In the genomic region with DNA sequence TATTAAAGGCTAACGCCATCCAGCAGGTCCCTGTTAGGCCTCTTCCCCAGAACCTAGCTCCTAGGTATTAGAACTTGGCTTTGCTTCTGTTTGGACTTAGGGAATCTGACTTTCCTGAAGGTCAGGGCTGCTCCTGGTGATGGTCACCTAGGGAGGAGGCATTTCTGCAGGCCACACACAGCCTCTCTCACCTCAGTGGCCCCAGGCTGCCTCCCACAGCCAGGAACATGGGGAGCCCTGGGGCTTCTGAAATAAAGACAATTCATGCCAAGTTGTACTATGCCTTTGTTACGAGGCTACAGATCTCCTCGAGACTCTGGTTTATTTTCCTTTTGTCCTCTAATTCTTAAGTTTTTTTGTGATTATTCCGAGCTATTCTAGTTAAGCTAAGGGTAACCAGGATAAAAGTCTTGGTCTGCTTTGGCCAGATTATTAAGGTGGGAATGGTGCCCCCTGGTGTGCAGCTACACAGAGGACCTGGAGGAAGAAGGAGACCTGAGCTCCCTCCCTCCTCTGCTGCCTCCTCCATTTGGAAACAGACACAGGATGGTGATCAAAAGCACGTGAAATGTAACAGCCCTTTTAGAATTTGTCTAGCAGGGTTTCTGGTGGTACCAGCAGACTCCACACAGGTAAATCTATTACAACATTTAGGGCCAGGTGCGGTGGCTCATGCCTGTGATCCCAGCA, we compare ENCODE assay signal across 8 cellular contexts.
DNase-seq lines count a peak whose midpoint lies in the region.

No MANE protein-coding gene starts in this region.

- H3K4me3 ChIP-seq in HAP-1 = no peak overlapping the region

- H3K27me3 ChIP-seq in HAP-1 (ENCODE audit: low read depth) = no peaks in the 10 kb centered on the region

- in situ Hi-C loops in HAP-1 (cut with MboI; ENCODE audit: low sequenced_read_pairs) = no loop called here

- H3K4me1 ChIP-seq in HAP-1 = peaks cover 3% of the 10 kb centered on the region

- H3K36me3 ChIP-seq in HAP-1 (replicated peaks) = no peaks in the 10 kb centered on the region

- no peaks in the 10 kb centered on the region for H3K9me3 ChIP-seq in HAP-1

- DNase-seq in NCI-H2029 (lab: John Stamatoyannopoulos, UW) (peak; percentile 8), NCI-H2029 treated with DMSO at 0.1 percent for 48 hours (lab: John Stamatoyannopoulos, UW) (no peak), HAP-1 (ENCODE audit: low spot score in 2 of 2) (peak; percentile 62 to 88), NCI-H82 (lab: John Stamatoyannopoulos, UW) (peak; percentile 69), dermis microvascular lymphatic vessel endothelial cell (ENCODE audit: low read depth in 2 of 2) (peak; percentile 62 to 78), mucosa of gallbladder (ENCODE audit: low spot score) (peak; percentile 51), globus pallidus (ENCODE audit: low spot score) (no peak)
- no peak for DNase-seq in effector CD8-positive, alpha-beta T cell (lab: John Stamatoyannopoulos, UW)

Comparison
In these comparisons a context has a peak if more than half of its experiments do, and no peak if none do; other contexts are left out.
1. DNase-seq: peak in NCI-H2029 (single experiment), HAP-1 (2 of 2), NCI-H82 (single experiment), dermis microvascular lymphatic vessel endothelial cell (2 of 2) and mucosa of gallbladder (single experiment); none in NCI-H2029 treated with DMSO at 0.1 percent for 48 hours (single experiment), effector CD8-positive, alpha-beta T cell (single experiment) and globus pallidus (single experiment).